In the genomic region with DNA sequence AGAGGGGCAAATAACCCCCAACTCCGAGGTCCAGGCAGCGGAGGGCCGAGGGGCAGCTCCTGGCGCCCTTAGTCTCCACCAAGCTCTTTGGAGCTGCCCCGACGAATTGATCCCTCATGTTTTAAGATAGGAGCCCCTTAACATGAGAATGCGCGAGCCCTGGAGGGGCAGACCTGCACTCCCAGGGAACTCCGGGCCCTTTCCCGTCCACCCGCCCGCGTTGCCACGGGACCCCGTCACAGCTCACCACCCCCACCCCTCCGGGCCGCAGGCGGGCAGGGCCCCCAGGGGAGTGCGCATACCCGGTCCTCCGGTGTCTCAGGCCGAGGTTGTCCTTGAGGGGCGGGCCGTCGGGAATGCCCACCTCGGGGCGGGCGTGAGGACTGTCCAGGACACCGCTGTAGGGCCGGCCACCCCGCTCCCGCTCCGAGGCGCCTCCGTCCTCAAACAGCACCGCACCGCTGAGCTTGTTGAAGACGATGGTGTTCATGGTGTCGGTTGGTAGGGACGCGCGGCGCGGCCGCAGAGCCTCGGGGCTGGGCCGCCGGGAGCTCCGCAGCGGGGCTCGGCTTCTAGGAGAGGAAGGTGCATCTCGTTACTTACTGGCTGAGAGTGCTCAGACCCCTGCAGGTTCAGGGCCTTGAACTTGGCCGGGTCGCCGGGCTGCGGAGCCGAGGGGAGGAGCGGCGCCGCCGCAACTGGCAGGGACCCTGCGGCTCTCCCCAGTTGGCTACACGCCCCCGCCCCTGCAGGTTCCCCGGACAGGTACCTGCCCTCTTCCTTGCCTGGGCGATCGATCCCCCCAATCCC, we compare ENCODE assay signal across 8 cellular contexts. TPM values are rescaled to one million over a fixed set of nuclear protein-coding genes. Genes with fewer than 3 reads are reported as not detected.
DNase-seq lines count a peak whose midpoint lies in the region; ATAC-seq and FAIRE-seq lines count a peak whose summit lies in the region.

No MANE protein-coding gene starts in this region.

- H3K27me3 Mint-ChIP-seq in activated CD4-positive, alpha-beta memory T cell treated with anti-CD3 and anti-CD28 coated beads, Interleukin-2, amount 10 ng/mL, durations not matched to agents 7 days and 5 days: peaks cover 68% of the 10 kb centered on the region
- peaks cover 32 to 65% (median 53%) of the 10 kb centered on the region in 5 donors for H3K27me3 Mint-ChIP-seq in naive thymus-derived CD8-positive, alpha-beta T cell

- CTCF ChIA-PET in activated CD4-positive, alpha-beta memory T cell treated with anti-CD3 and anti-CD28 coated beads, Interleukin-2, amount 10 ng/mL, durations not matched to agents 7 days and 5 days (lab: Charles Lee): interaction anchor here (0.6 to 4.8 kb wide), 12 partner anchors 10 to 836 kb away, joined by 3 to 27 read pairs (median 3); a partner anchor contains a TSS

- peaks cover 40% of the 10 kb centered on the region for H3K4me1 Mint-ChIP-seq in activated CD4-positive, alpha-beta memory T cell treated with anti-CD3 and anti-CD28 coated beads, Interleukin-2, amount 10 ng/mL, durations not matched to agents 7 days and 5 days
- peaks cover 26 to 41% (median 36%) of the 10 kb centered on the region in 4 donors for H3K4me1 Mint-ChIP-seq in naive thymus-derived CD8-positive, alpha-beta T cell

- peak overlapping the region; percentile 61 to 64 for H3K4me3 ChIP-seq in esophagus (ENCODE audit: low read depth in 1 of 2, low read length in 2 of 2)

- FAIRE-seq in urothelium cell line (lab: Jason Lieb, UNC) (no peak), HTR-8/SVneo (lab: Jason Lieb, UNC) (no peak)

- peak; percentile 26 to 27 for ATAC-seq in naive thymus-derived CD8-positive, alpha-beta T cell

- POLR2A ChIA-PET in activated CD4-positive, alpha-beta memory T cell treated with anti-CD3 and anti-CD28 coated beads, Interleukin-2, amount 10 ng/mL, durations not matched to agents 7 days and 5 days (lab: Charles Lee): interaction anchor here (0.7 to 1.6 kb wide), 7 partner anchors 11 to 789 kb away, joined by 3 to 6 read pairs (median 3); a partner anchor contains a TSS
- POLR2A ChIA-PET in naive thymus-derived CD8-positive, alpha-beta T cell (lab: Charles Lee): interaction anchor here (1.3 kb wide), 1 partner anchor 639 kb away, joined by 5 read pairs; no protein-coding TSS in a partner anchor

- H3K9me3 Mint-ChIP-seq in activated CD4-positive, alpha-beta memory T cell treated with anti-CD3 and anti-CD28 coated beads, Interleukin-2, amount 10 ng/mL, durations not matched to agents 7 days and 5 days: no peaks in the 10 kb centered on the region
- H3K9me3 Mint-ChIP-seq in naive thymus-derived CD8-positive, alpha-beta T cell: no peaks in the 10 kb centered on the region

- H3K27me3 ChIP-seq in esophagus (ENCODE audit: control insufficient read depth in 1 of 2, insufficient read depth in 2 of 2, low read length in 2 of 2): peaks cover 3 to 25% of the 10 kb centered on the region in 2 donors

- H3K4me1 ChIP-seq in esophagus (ENCODE audit: control insufficient read depth in 2 of 2, insufficient read depth in 2 of 2, low read length in 1 of 2): peaks cover 9 to 28% of the 10 kb centered on the region in 2 donors

- no peaks in the 10 kb centered on the region for H3K36me3 Mint-ChIP-seq in activated CD4-positive, alpha-beta memory T cell treated with anti-CD3 and anti-CD28 coated beads, Interleukin-2, amount 10 ng/mL, durations not matched to agents 7 days and 5 days (ENCODE audit: low read depth)
- H3K36me3 Mint-ChIP-seq in naive thymus-derived CD8-positive, alpha-beta T cell: peaks cover 0 to 2% (median 0%) of the 10 kb centered on the region in 3 donors

- H3K4me3 Mint-ChIP-seq in activated CD4-positive, alpha-beta memory T cell treated with anti-CD3 and anti-CD28 coated beads, Interleukin-2, amount 10 ng/mL, durations not matched to agents 7 days and 5 days: peak overlapping the region; percentile 65
- H3K4me3 Mint-ChIP-seq in naive thymus-derived CD8-positive, alpha-beta T cell: peak overlapping the region; percentile 82 to 94 (median 91)

- H3K27ac Mint-ChIP-seq in activated CD4-positive, alpha-beta memory T cell treated with anti-CD3 and anti-CD28 coated beads, Interleukin-2, amount 10 ng/mL, durations not matched to agents 7 days and 5 days: no peak overlapping the region
- peak overlapping the region in 2 of 10 donors; percentile 27 to 46 for H3K27ac Mint-ChIP-seq in naive thymus-derived CD8-positive, alpha-beta T cell

- no peaks in the 10 kb centered on the region for H3K36me3 ChIP-seq in esophagus (ENCODE audit: control insufficient read depth in 2 of 2, insufficient read depth in 2 of 2, low read length in 1 of 2)

- no peaks in the 10 kb centered on the region for H3K9me3 ChIP-seq in esophagus (ENCODE audit: control insufficient read depth in 2 of 2, insufficient read depth in 1 of 2, low read depth in 1 of 2, low read length in 1 of 2)

- 1 to 2% methylated on average over 56 to 67 of the region's 67 CpGs for WGBS in esophagus, 2 donors

- DNase-seq in NCI-H1105 treated with DMSO at 0.1 percent for 48 hours (lab: John Stamatoyannopoulos, UW) (peak; percentile 8), NCI-H1105 (lab: John Stamatoyannopoulos, UW) (no peak), urothelium cell line (ENCODE audit: low spot score) (peak; percentile 21), HTR-8/SVneo (ENCODE audit: insufficient read length, low spot score) (no peak), NCI-H187 (lab: John Stamatoyannopoulos, UW) (no peak)
- peak; percentile 32 for DNase-seq in activated CD4-positive, alpha-beta memory T cell treated with anti-CD3 and anti-CD28 coated beads, Interleukin-2, amount 10 ng/mL, durations not matched to agents 7 days and 5 days
- DNase-seq in naive thymus-derived CD8-positive, alpha-beta T cell: peak in 6 of 10 donors; percentile 14 to 50 (median 36)

- peak overlapping the region; percentile 81 to 85 for H3K27ac ChIP-seq in esophagus (ENCODE audit: low read depth in 2 of 2, low read length in 1 of 2)

RNA-seq across cellular contexts. Expression of a gene that starts 2.5 kb away (rescaled TPM):
- total RNA-seq in activated CD4-positive, alpha-beta memory T cell treated with anti-CD3 and anti-CD28 coated beads, Interleukin-2, amount 10 ng/mL, durations not matched to agents 7 days and 5 days: under 1 TPM in 1 of 2 experiments, not detected in 1; 0.23 TPM
- polyA plus RNA-seq in esophagus: under 1 TPM; 0.39 to 0.99 TPM
- not detected for total RNA-seq in naive thymus-derived CD8-positive, alpha-beta T cell
- not detected for polyA plus RNA-seq in naive thymus-derived CD8-positive, alpha-beta T cell

Comparison
In these comparisons a context has a peak if more than half of its experiments do, and no peak if none do; other contexts are left out.
1. DNase-seq: peak in NCI-H1105 treated with DMSO at 0.1 percent for 48 hours (single experiment), activated CD4-positive, alpha-beta memory T cell treated with anti-CD3 and anti-CD28 coated beads, Interleukin-2, amount 10 ng/mL, durations not matched to agents 7 days and 5 days (single experiment), naive thymus-derived CD8-positive, alpha-beta T cell (6 of 10) and urothelium cell line (single experiment); none in NCI-H1105 (single experiment), HTR-8/SVneo (single experiment) and NCI-H187 (0 of 2).